8 cellular contexts compared by ENCODE assay signal in the genomic region with DNA sequence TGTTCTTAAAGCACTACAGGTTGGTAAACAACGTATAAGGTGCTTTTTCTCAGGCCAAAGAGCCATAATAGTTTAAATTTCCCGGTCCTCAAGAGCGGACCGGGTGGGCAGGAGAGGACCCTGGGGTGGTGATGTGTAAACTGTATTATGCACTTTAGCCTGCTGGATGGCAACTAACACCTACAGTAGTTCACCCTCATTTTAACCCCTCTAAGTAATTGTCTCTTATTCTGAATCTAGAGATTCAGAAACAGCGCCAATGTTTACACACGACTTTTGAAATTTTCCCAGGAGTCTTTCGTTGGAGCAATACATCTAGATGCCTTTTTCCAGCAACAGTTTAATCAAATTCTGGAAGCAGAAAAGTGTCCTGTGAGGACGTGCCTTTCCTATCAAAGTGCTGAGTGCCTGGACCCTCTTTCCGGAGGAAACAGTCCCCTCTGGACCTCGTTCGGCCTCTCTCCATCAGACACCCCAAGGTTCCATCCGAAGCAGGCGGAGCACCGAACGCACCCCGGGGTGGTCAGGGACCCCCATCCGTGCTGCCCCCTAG. TPM values are rescaled to one million over a fixed set of nuclear protein-coding genes. Genes with fewer than 3 reads are reported as not detected.
DNase-seq lines count a peak whose midpoint lies in the region; ATAC-seq, FAIRE-seq and TF ChIP-seq lines count a peak whose summit lies in the region.

No MANE protein-coding gene starts in this region.

- FAIRE-seq in D721Med (lab: Jason Lieb, UNC), result no peak

- intact Hi-C loops in head of caudate nucleus (cut with DNase I), result no loop called here

- H3K9me3 ChIP-seq in CD8-positive, alpha-beta memory T cell (ENCODE audit: low read length), result no peaks in the 10 kb centered on the region
- no peaks in the 10 kb centered on the region for H3K9me3 ChIP-seq in osteoblast (ENCODE audit: low read depth, low read length)

- peaks cover 0 to 23% (median 6%) of the 10 kb centered on the region in 3 donors for H3K4me1 Mint-ChIP-seq in CD8-positive, alpha-beta memory T cell
- peaks cover 10% of the 10 kb centered on the region for H3K4me1 Mint-ChIP-seq in endothelial cell (ENCODE audit: unreplicated experiment)

- no peak overlapping the region for H3K27ac ChIP-seq in CD8-positive, alpha-beta memory T cell (ENCODE audit: low read depth, low read length)
- H3K27ac ChIP-seq in osteoblast (ENCODE audit: low read depth, low read length), result no peak overlapping the region

- no peaks in the 10 kb centered on the region for H4K20me1 ChIP-seq in osteoblast (ENCODE audit: insufficient read depth, low read length)

- CTCF ChIA-PET in CD8-positive, alpha-beta memory T cell (lab: Charles Lee), result no interaction called here

- H3K4me3 ChIP-seq in CD8-positive, alpha-beta memory T cell (ENCODE audit: low read length), result no peak overlapping the region
- peak overlapping the region; percentile 71 for H3K4me3 ChIP-seq in osteoblast (ENCODE audit: insufficient read depth, low read length)

- no peaks in the 10 kb centered on the region for H3K36me3 ChIP-seq in CD8-positive, alpha-beta memory T cell (ENCODE audit: insufficient read depth, low read length)
- no peaks in the 10 kb centered on the region for H3K36me3 ChIP-seq in osteoblast (ENCODE audit: insufficient read depth, low read length)

- peaks cover 32 to 56% of the 10 kb centered on the region in 2 donors for H3K27me3 Mint-ChIP-seq in CD8-positive, alpha-beta memory T cell
- peaks cover 4% of the 10 kb centered on the region for H3K27me3 Mint-ChIP-seq in endothelial cell (ENCODE audit: unreplicated experiment)

- TF ChIP-seq CTCF in endothelial cell (IDR thresholded peaks at IDR 0.05; ENCODE audit: unreplicated experiment) (no peak), osteoblast (IDR thresholded peaks at IDR 0.05; ENCODE audit: extremely low read depth, low read depth, low read length) (no peak), D721Med (IDR thresholded peaks at IDR 0.05; ENCODE audit: insufficient read depth, missing control alignments) (no peak)

- H3K36me3 Mint-ChIP-seq in CD8-positive, alpha-beta memory T cell, result no peaks in the 10 kb centered on the region
- no peaks in the 10 kb centered on the region for H3K36me3 Mint-ChIP-seq in endothelial cell (ENCODE audit: low read depth, unreplicated experiment)

- peak overlapping the region; percentile 91 for H3K4me2 ChIP-seq in osteoblast (ENCODE audit: insufficient read depth, low read length)

- H2AFZ ChIP-seq in osteoblast (ENCODE audit: low read length), result peak overlapping the region; percentile 86

- no peaks in the 10 kb centered on the region for H3K4me1 ChIP-seq in CD8-positive, alpha-beta memory T cell (ENCODE audit: insufficient read depth, low read length)
- H3K4me1 ChIP-seq in osteoblast (ENCODE audit: insufficient read depth, low read length), result peaks cover 14% of the 10 kb centered on the region

- H3K4me3 Mint-ChIP-seq in CD8-positive, alpha-beta memory T cell, result peak overlapping the region in 6 of 7 donors; percentile 50 to 70 (median 64)
- peak overlapping the region; percentile 93 for H3K4me3 Mint-ChIP-seq in endothelial cell (ENCODE audit: unreplicated experiment)

- H3K27me3 ChIP-seq in CD8-positive, alpha-beta memory T cell (ENCODE audit: insufficient read depth, low read length, poor library complexity, severe bottlenecking), result peaks cover 10% of the 10 kb centered on the region
- peaks cover 80% of the 10 kb centered on the region for H3K27me3 ChIP-seq in osteoblast (ENCODE audit: insufficient read depth, low read length)

- H3K27ac Mint-ChIP-seq in CD8-positive, alpha-beta memory T cell, result no peak overlapping the region
- H3K27ac Mint-ChIP-seq in endothelial cell (ENCODE audit: unreplicated experiment), result peak overlapping the region; percentile 48

- DNase-seq in CD8-positive, alpha-beta memory T cell, result no peak
- peak; percentile 73 for DNase-seq in NCI-H69 (lab: John Stamatoyannopoulos, UW)
- DNase-seq in endothelial cell (ENCODE audit: low spot score), result no peak
- peak; percentile 59 for DNase-seq in osteoblast (ENCODE audit: insufficient read length, low spot score, missing footprints)
- DNase-seq in D721Med (ENCODE audit: insufficient read length, low spot score), result no peak
- DNase-seq in A172 (ENCODE audit: low spot score), result no peak
- no peak for DNase-seq in head of caudate nucleus

- ATAC-seq in esophagus mucosa, result no peak

- no peaks in the 10 kb centered on the region for H3K9me3 Mint-ChIP-seq in CD8-positive, alpha-beta memory T cell
- no peaks in the 10 kb centered on the region for H3K9me3 Mint-ChIP-seq in endothelial cell (ENCODE audit: unreplicated experiment)

- H3K79me2 ChIP-seq in osteoblast (ENCODE audit: insufficient read depth, low read length), result no peaks in the 10 kb centered on the region

- POLR2A ChIA-PET in CD8-positive, alpha-beta memory T cell (lab: Charles Lee), result no interaction called here

RNA-seq across cellular contexts. Expression of gene OCLN, which starts 0.7 kb away (rescaled TPM):
- under 1 TPM; 0.58 to 0.68 TPM for total RNA-seq in CD8-positive, alpha-beta memory T cell
- 0.14 TPM for polyA plus RNA-seq in CD8-positive, alpha-beta memory T cell
- total RNA-seq in endothelial cell (ENCODE audit: unreplicated experiment) (26.4 TPM), osteoblast (4.0 and 6.2 TPM in 2 replicates), esophagus mucosa (58.1 TPM)
- total RNA-seq in A172 (2014; rRNA removed; shearing (Covaris generic)), result 3.2 and 6.5 TPM in 2 replicates

Comparison
In these comparisons a context has a peak if more than half of its experiments do, and no peak if none do; other contexts are left out.
1. DNase-seq: peak in NCI-H69 (single experiment) and osteoblast (single experiment); none in CD8-positive, alpha-beta memory T cell (0 of 5), endothelial cell (single experiment), D721Med (single experiment), A172 (single experiment) and head of caudate nucleus (0 of 42).